In genomic region chr13:78323848-78324247, GRCh38 we compare ENCODE assay signal across 23 cellular contexts.
A peak's percentile ranks its signal among the peaks of the same experiment; 100 is the strongest.
DNase-seq lines count a peak whose midpoint lies in the region.
"Had no signal": no experiment of that assay in that cellular context is flagged by ENCODE, and none has a peak within 500 bp of the region (broad histone marks: within the 10 kb centered on the region; RNA-seq: fewer than 3 reads in every experiment).

No MANE protein-coding gene starts in this region.

- DNase-seq in ELR (ENCODE audit: low read depth) (peak; percentile 66), NCI-H1092 treated with DMSO at 0.1 percent for 48 hours (lab: John Stamatoyannopoulos, UW) (peak; percentile 70), dermis blood vessel endothelial cell (peak; percentile 22), lung microvascular endothelial cell (ENCODE audit: low read depth in 2 of 2) (peak; percentile 18 to 55), hippocampal formation (lab: John Stamatoyannopoulos, UW) (no peak)
- no peak for DNase-seq in activated T-helper 1 cell treated with anti-CD3 and anti-CD28 coated beads, Interleukin-12 subunit alpha, Interleukin-12 subunit beta, Interleukin-2, Interleukin-4 antibody, amounts not matched to agents 30 ng/mL and 10 ng/mL and 1 ng/mL, durations not matched to agents 14 hours and 24 hours and 36 hours (ENCODE audit: low spot score)
- DNase-seq in activated CD4-positive, CD25-positive, alpha-beta regulatory T cell (lab: John Stamatoyannopoulos, UW): no peak
- DNase-seq: activated CD8-positive, alpha-beta T cell treated with anti-CD3 and anti-CD28 coated beads for 36 hours; GDM1; H9; head of caudate nucleus; kidney glomerular epithelial cell; lower lobe of right lung; NCI-H187; NCI-H2171 treated with DMSO at 0.1 percent for 48 hours; NCI-H524 treated with DMSO at 0.1 percent for 48 hours; ovary; stimulated activated CD4-positive, alpha-beta T cell treated with anti-CD3 and anti-CD28 coated beads, Interleukin-2, amount 100 ng/mL, for 24 hours; stomach; T-helper 2 cell; tibial artery had no signal

- no peaks in the 10 kb centered on the region for H3K36me3 Mint-ChIP-seq in activated T-helper 1 cell treated with anti-CD3 and anti-CD28 coated beads, Interleukin-12 subunit alpha, Interleukin-12 subunit beta, Interleukin-2, Interleukin-4 antibody, amounts not matched to agents 30 ng/mL and 10 ng/mL and 1 ng/mL, durations not matched to agents 14 hours and 24 hours and 36 hours (ENCODE audit: low read depth)
- H3K36me3 Mint-ChIP-seq: activated naive CD8-positive, alpha-beta T cell had no signal

- no peaks in the 10 kb centered on the region for H3K9me3 Mint-ChIP-seq in activated T-helper 1 cell treated with anti-CD3 and anti-CD28 coated beads, Interleukin-12 subunit alpha, Interleukin-12 subunit beta, Interleukin-2, Interleukin-4 antibody, amounts not matched to agents 30 ng/mL and 10 ng/mL and 1 ng/mL, durations not matched to agents 14 hours and 24 hours and 36 hours
- H3K9me3 Mint-ChIP-seq: activated CD8-positive, alpha-beta T cell treated with anti-CD3 and anti-CD28 coated beads for 36 hours; H9; nephron had no signal

- H3K27me3 Mint-ChIP-seq in activated T-helper 1 cell treated with anti-CD3 and anti-CD28 coated beads, Interleukin-12 subunit alpha, Interleukin-12 subunit beta, Interleukin-2, Interleukin-4 antibody, amounts not matched to agents 30 ng/mL and 10 ng/mL and 1 ng/mL, durations not matched to agents 14 hours and 24 hours and 36 hours (ENCODE audit: insufficient read depth): no peaks in the 10 kb centered on the region

- H3K4me1 Mint-ChIP-seq in activated T-helper 1 cell treated with anti-CD3 and anti-CD28 coated beads, Interleukin-12 subunit alpha, Interleukin-12 subunit beta, Interleukin-2, Interleukin-4 antibody, amounts not matched to agents 30 ng/mL and 10 ng/mL and 1 ng/mL, durations not matched to agents 14 hours and 24 hours and 36 hours (ENCODE audit: low read depth): no peaks in the 10 kb centered on the region
- H3K4me1 Mint-ChIP-seq: nephron had no signal

- intact Hi-C loops in activated T-helper 1 cell treated with anti-CD3 and anti-CD28 coated beads, Interleukin-12 subunit alpha, Interleukin-12 subunit beta, Interleukin-2, Interleukin-4 antibody, amounts not matched to agents 30 ng/mL and 10 ng/mL and 1 ng/mL, durations not matched to agents 14 hours and 24 hours and 36 hours (cut with micrococcal nuclease): no loop called here

- no peak overlapping the region for H3K4me3 Mint-ChIP-seq in activated T-helper 1 cell treated with anti-CD3 and anti-CD28 coated beads, Interleukin-12 subunit alpha, Interleukin-12 subunit beta, Interleukin-2, Interleukin-4 antibody, amounts not matched to agents 30 ng/mL and 10 ng/mL and 1 ng/mL, durations not matched to agents 14 hours and 24 hours and 36 hours
- H3K4me3 Mint-ChIP-seq: activated CD8-positive, alpha-beta T cell treated with anti-CD3 and anti-CD28 coated beads for 36 hours; activated naive CD8-positive, alpha-beta T cell; H9; nephron had no signal

- H3K27ac Mint-ChIP-seq in activated T-helper 1 cell treated with anti-CD3 and anti-CD28 coated beads, Interleukin-12 subunit alpha, Interleukin-12 subunit beta, Interleukin-2, Interleukin-4 antibody, amounts not matched to agents 30 ng/mL and 10 ng/mL and 1 ng/mL, durations not matched to agents 14 hours and 24 hours and 36 hours: no peak overlapping the region
- H3K27ac Mint-ChIP-seq: activated CD8-positive, alpha-beta T cell treated with anti-CD3 and anti-CD28 coated beads for 36 hours; activated naive CD8-positive, alpha-beta T cell; H9; nephron had no signal

Comparison
In these comparisons a context has a peak if more than half of its experiments do, and no peak if none do; other contexts are left out.
1. DNase-seq: peak in ELR (single experiment), NCI-H1092 treated with DMSO at 0.1 percent for 48 hours (single experiment), dermis blood vessel endothelial cell (single experiment) and lung microvascular endothelial cell (2 of 2); none in hippocampal formation (0 of 2), activated T-helper 1 cell treated with anti-CD3 and anti-CD28 coated beads, Interleukin-12 subunit alpha, Interleukin-12 subunit beta, Interleukin-2, Interleukin-4 antibody, amounts not matched to agents 30 ng/mL and 10 ng/mL and 1 ng/mL, durations not matched to agents 14 hours and 24 hours and 36 hours (single experiment) and activated CD4-positive, CD25-positive, alpha-beta regulatory T cell (0 of 4).